Comparison of ENCODE assay signal across 21 cellular contexts in genomic region chr10:17263580-17263979, GRCh38. TPM values are rescaled to one million over a fixed set of nuclear protein-coding genes. Genes with fewer than 3 reads are reported as not detected.
"Had no signal": no experiment of that assay in that cellular context is flagged by ENCODE, and none has a peak within 500 bp of the region (broad histone marks: within the 10 kb centered on the region; RNA-seq: fewer than 3 reads in every experiment).

No MANE protein-coding gene starts in this region.

- H3K27ac ChIP-seq: RWPE1 had no signal

- H3K36me3 ChIP-seq: MG63 had no signal

- H3K4me3 ChIP-seq: MG63 had no signal

- H3K9ac ChIP-seq: SK-N-SH had no signal

- ATAC-seq: Panc1, PC-3, T-cell had no signal

- DNase-seq: Karpas-422, KG1, MG63, NCI-H1092, NCI-H1436, NCI-H1694, NCI-H187 treated with DMSO at 0.1 percent for 48 hours, NCI-H2029 treated with DMSO at 0.1 percent for 48 hours, NCI-H2107, NCI-H2227 treated with DMSO at 0.1 percent for 48 hours, NCI-H524 treated with DMSO at 0.1 percent for 48 hours, NCI-H69, NCI-H774, PC-3, SHP77, SK-N-SH, SW 1271, T-cell had no signal

- H3K9me2 ChIP-seq: SK-N-SH had no signal

- H3K4me2 ChIP-seq: SK-N-SH had no signal

RNA-seq across cellular contexts. Expression of gene VIM, which starts 35.5 kb away (rescaled TPM):
- total RNA-seq: HT-29 had no signal
